ENCODE assay signal across 1 cellular context in the genomic region with DNA sequence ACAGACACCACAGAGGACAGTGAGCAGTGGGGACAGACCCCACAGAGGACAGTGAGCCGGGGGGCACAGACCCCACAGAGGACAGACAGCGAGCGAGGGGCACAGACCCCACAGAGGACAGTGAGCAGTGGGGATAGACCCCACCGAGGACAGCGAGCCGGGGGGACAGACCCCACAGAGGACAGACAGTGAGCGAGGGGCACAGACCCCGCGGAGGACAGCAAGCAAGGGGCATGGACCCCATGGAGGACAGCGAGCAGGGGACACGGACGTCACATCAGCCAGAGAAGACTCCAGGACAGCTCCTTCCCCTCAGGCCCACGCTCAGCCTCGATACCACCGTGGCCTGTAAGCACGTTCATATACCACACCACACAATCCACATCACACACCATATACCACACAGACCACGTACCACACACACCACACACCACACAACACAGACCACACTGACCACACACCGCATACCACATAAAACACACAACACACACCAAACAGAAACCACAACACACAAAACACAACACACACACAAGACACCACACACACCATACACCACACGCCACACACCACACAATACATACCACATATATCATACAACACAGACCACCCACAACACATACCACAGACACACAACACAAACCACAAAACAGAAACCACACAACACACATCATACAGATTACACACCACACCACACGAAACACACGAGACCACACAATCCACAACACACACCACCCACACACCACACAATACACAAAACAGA.
TF ChIP-seq lines count a peak whose summit lies in the region.

No MANE protein-coding gene starts in this region.

TF ChIP-seq in HEK293, 187 proteins besides CTCF, POLR2A, EP300 and RAD21 (continued from another document):
- TF ChIP-seq, protein P1, sequence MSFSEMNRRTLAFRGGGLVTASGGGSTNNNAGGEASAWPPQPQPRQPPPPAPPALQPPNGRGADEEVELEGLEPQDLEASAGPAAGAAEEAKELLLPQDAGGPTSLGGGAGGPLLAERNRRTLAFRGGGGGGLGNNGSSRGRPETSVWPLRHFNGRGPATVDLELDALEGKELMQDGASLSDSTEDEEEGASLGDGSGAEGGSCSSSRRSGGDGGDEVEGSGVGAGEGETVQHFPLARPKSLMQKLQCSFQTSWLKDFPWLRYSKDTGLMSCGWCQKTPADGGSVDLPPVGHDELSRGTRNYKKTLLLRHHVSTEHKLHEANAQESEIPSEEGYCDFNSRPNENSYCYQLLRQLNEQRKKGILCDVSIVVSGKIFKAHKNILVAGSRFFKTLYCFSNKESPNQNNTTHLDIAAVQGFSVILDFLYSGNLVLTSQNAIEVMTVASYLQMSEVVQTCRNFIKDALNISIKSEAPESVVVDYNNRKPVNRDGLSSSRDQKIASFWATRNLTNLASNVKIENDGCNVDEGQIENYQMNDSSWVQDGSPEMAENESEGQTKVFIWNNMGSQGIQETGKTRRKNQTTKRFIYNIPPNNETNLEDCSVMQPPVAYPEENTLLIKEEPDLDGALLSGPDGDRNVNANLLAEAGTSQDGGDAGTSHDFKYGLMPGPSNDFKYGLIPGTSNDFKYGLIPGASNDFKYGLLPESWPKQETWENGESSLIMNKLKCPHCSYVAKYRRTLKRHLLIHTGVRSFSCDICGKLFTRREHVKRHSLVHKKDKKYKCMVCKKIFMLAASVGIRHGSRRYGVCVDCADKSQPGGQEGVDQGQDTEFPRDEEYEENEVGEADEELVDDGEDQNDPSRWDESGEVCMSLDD (tag by site-specific recombination; IDR thresholded peaks at IDR 0.05): 0 out of 2 replicates have a peak, but pooled peaks have one; percentile 48
- TF ChIP-seq, protein P2, sequence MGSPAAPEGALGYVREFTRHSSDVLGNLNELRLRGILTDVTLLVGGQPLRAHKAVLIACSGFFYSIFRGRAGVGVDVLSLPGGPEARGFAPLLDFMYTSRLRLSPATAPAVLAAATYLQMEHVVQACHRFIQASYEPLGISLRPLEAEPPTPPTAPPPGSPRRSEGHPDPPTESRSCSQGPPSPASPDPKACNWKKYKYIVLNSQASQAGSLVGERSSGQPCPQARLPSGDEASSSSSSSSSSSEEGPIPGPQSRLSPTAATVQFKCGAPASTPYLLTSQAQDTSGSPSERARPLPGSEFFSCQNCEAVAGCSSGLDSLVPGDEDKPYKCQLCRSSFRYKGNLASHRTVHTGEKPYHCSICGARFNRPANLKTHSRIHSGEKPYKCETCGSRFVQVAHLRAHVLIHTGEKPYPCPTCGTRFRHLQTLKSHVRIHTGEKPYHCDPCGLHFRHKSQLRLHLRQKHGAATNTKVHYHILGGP (tag by site-specific recombination; IDR thresholded peaks at IDR 0.05): peak; percentile 51
- TF ChIP-seq BCL11A (tag by site-specific recombination; IDR thresholded peaks at IDR 0.05; ENCODE audit: low read depth) (0 out of 2 replicates have a peak, but pooled peaks have one; percentile 34), ZNF571 (tag by site-specific recombination; IDR thresholded peaks at IDR 0.05) (peak; percentile 72; the same call in 1 of the 2 replicates), ZNF211 (tag by site-specific recombination; IDR thresholded peaks at IDR 0.05; ENCODE audit: low read depth) (peak; percentile 98), ZNF391 (tag by site-specific recombination; IDR thresholded peaks at IDR 0.05; ENCODE audit: borderline replicate concordance, low read depth) (peak; percentile 7), ZNF629 (tag by site-specific recombination; IDR thresholded peaks at IDR 0.05) (0 out of 2 replicates have a peak, but pooled peaks have one; percentile 34), ZNF514 (tag by site-specific recombination; IDR thresholded peaks at IDR 0.05) (no peak), ZNF785 (tag by site-specific recombination; IDR thresholded peaks at IDR 0.05) (no peak), FEZF1 (tag by site-specific recombination; IDR thresholded peaks at IDR 0.05) (no peak), ZBTB20 (tag by site-specific recombination; IDR thresholded peaks at IDR 0.05) (peak; percentile 16; the same call in 1 of the 2 replicates), ZBTB7A (tag by site-specific recombination; IDR thresholded peaks at IDR 0.05; ENCODE audit: low read depth) (peak; percentile 95), ZNF548 (tag by site-specific recombination; IDR thresholded peaks at IDR 0.05) (no peak)
- TF ChIP-seq, protein P3, sequence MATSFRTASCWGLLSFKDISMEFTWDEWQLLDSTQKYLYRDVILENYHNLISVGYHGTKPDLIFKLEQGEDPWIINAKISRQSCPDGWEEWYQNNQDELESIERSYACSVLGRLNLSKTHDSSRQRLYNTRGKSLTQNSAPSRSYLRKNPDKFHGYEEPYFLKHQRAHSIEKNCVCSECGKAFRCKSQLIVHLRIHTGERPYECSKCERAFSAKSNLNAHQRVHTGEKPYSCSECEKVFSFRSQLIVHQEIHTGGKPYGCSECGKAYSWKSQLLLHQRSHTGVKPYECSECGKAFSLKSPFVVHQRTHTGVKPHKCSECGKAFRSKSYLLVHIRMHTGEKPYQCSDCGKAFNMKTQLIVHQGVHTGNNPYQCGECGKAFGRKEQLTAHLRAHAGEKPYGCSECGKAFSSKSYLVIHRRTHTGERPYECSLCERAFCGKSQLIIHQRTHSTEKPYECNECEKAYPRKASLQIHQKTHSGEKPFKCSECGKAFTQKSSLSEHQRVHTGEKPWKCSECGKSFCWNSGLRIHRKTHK (tag by site-specific recombination; IDR thresholded peaks at IDR 0.05): no peak
